9 cellular contexts compared by ENCODE assay signal in the genomic region with DNA sequence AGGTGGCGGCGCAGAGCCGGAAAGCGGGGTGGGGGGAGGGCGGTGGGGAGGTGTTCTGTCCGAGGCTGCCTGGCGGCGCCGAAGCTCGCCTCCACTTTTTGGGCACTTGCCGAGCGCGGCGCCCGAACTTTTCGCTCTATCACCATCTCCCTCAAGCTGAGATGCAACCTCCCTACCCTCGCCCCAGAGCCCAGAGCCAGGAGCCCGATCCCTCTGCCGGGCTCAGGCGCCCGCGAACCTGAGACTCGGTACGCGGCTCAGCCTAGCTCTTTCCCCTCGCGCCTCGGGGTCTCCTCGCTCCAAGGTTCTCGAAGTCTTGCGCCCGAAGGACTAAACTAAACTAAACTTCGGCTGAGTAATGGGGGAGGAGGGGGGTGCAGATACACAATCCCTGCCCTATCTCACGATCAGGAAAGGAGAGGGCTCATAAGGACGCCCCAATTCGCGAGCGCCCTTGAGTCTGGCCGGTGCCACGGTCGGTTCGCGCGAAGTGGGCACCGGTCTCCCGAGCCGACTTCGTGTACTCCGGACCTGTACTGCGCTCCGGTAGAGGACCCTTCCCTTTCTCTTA. TPM values are rescaled to one million over a fixed set of nuclear protein-coding genes. Genes with fewer than 3 reads are reported as not detected.
A peak's percentile ranks its signal among the peaks of the same experiment; 100 is the strongest.
DNase-seq lines count a peak whose midpoint lies in the region; ATAC-seq and TF ChIP-seq lines count a peak whose summit lies in the region.
"Had no signal": no experiment of that assay in that cellular context is flagged by ENCODE, and none has a peak within 500 bp of the region (broad histone marks: within the 10 kb centered on the region; RNA-seq: fewer than 3 reads in every experiment).

No MANE protein-coding gene starts in this region.

- CTCF ChIA-PET in T-cell (lab: Charles Lee) = no interaction called here

- DNase-seq in DMS 273 treated with DMSO at 0.1 percent for 48 hours (lab: John Stamatoyannopoulos, UW) (peak; percentile 39), SK-N-MC (ENCODE audit: low read depth, low spot score) (no peak), heart right ventricle (no peak), retina (peak; percentile 83), GOT3 (lab: John Stamatoyannopoulos, UW) (no peak), T-cell (no peak), GM03348 (ENCODE audit: low spot score) (no peak), HT-29 (ENCODE audit: low spot score) (no peak)
- DNase-seq: activated CD4-positive, CD25-positive, alpha-beta regulatory T cell treated with anti-CD3 and anti-CD28 coated beads, Interleukin-2, amount 50 U/mL, for 72 hours had no signal

- no peak overlapping the region for H3K27ac Mint-ChIP-seq in T-cell

- H3K9me3 Mint-ChIP-seq in T-cell = no peaks in the 10 kb centered on the region

- ATAC-seq in heart right ventricle (peak in 3 of 8 donors; percentile 3 to 33 (median 19)), T-cell (replicated peaks in 1 of 4) (no peak)

- no peak overlapping the region for H3K9ac ChIP-seq in SK-N-MC (ENCODE audit: insufficient read length)

- intact Hi-C loops in heart right ventricle (cut with DNase I) = no loop called here

- no peak for TF ChIP-seq CTCF in heart right ventricle (IDR thresholded peaks at IDR 0.05)

- H3K36me3 ChIP-seq in SK-N-MC (ENCODE audit: insufficient read depth, low read length) (no peaks in the 10 kb centered on the region), heart right ventricle (no peaks in the 10 kb centered on the region)

- H3K4me3 ChIP-seq in SK-N-MC (peak overlapping the region; percentile 60), heart right ventricle (peak overlapping the region in 9 of 10 donors; percentile 35 to 63 (median 54))

- POLR2A ChIA-PET in T-cell (lab: Charles Lee) = no interaction called here

- peaks cover 0 to 52% (median 29%) of the 10 kb centered on the region in 9 donors for H3K4me1 ChIP-seq in heart right ventricle

- peaks cover 0 to 15% (median 7%) of the 10 kb centered on the region in 3 donors for H3K4me1 Mint-ChIP-seq in T-cell

- H3K27ac ChIP-seq in SK-N-MC (no peak overlapping the region), heart right ventricle (peak overlapping the region in 3 of 10 donors; percentile 13 to 32 (median 22))

- H3K9me3 ChIP-seq in SK-N-MC (ENCODE audit: low read depth, low read length) (no peaks in the 10 kb centered on the region), heart right ventricle (no peaks in the 10 kb centered on the region)

- peaks cover 48 to 74% of the 10 kb centered on the region in 2 donors for H3K27me3 Mint-ChIP-seq in T-cell

- no peaks in the 10 kb centered on the region for H3K36me3 Mint-ChIP-seq in T-cell

- peaks cover 25 to 100% (median 97%) of the 10 kb centered on the region in 7 donors for H3K27me3 ChIP-seq in heart right ventricle

- H3K4me3 Mint-ChIP-seq in T-cell = peak overlapping the region in 1 of 3 donors; percentile 23

- 2% methylated on average over 51 of the region's 51 CpGs for WGBS in heart right ventricle, 2 donors

RNA-seq across cellular contexts. Expression of a gene that starts 1.7 kb away (rescaled TPM):
- total RNA-seq in heart right ventricle = 1 to 10 TPM in 2 of 10 donors, under 1 TPM in 7, not detected in 1; 0.05 to 2.0 (median 0.56) TPM
- under 1 TPM; 0.22 to 0.25 TPM for polyA plus RNA-seq in heart right ventricle
- under 1 TPM in 1 of 5 donors, not detected in 4; 0.09 TPM for total RNA-seq in T-cell
- not detected in 2 replicates for total RNA-seq in HT-29 (2014; rRNA removed; shearing (Covaris generic))

Comparison
In these comparisons a context has a peak if more than half of its experiments do, and no peak if none do; other contexts are left out.
1. DNase-seq: peak in DMS 273 treated with DMSO at 0.1 percent for 48 hours (single experiment) and retina (single experiment); none in SK-N-MC (single experiment), heart right ventricle (0 of 2), GOT3 (single experiment), T-cell (0 of 34), GM03348 (single experiment) and HT-29 (single experiment).